ENCODE assay signal across 1 cellular context in genomic region chr6:33410050-33410710, GRCh38.
TF ChIP-seq lines count a peak whose summit lies in the region.

No MANE protein-coding gene starts in this region.

TF ChIP-seq in HepG2, 621 proteins besides CTCF, POLR2A, EP300 and RAD21 (continued from another document and continues in another):
- TF ChIP-seq, protein P1, sequence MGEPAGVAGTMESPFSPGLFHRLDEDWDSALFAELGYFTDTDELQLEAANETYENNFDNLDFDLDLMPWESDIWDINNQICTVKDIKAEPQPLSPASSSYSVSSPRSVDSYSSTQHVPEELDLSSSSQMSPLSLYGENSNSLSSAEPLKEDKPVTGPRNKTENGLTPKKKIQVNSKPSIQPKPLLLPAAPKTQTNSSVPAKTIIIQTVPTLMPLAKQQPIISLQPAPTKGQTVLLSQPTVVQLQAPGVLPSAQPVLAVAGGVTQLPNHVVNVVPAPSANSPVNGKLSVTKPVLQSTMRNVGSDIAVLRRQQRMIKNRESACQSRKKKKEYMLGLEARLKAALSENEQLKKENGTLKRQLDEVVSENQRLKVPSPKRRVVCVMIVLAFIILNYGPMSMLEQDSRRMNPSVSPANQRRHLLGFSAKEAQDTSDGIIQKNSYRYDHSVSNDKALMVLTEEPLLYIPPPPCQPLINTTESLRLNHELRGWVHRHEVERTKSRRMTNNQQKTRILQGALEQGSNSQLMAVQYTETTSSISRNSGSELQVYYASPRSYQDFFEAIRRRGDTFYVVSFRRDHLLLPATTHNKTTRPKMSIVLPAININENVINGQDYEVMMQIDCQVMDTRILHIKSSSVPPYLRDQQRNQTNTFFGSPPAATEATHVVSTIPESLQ (CRISPR knock-in tag; conservative IDR thresholded peaks at IDR 0.05): no peak
- peak; percentile 81; the same call in 1 of the 2 replicates for TF ChIP-seq HIVEP1 (CRISPR knock-in tag; IDR thresholded peaks at IDR 0.05)
- TF ChIP-seq KMT2A (CRISPR knock-in tag; IDR thresholded peaks at IDR 0.05): peak; percentile 61; the same call in 1 of the 2 replicates
- TF ChIP-seq, protein P2, sequence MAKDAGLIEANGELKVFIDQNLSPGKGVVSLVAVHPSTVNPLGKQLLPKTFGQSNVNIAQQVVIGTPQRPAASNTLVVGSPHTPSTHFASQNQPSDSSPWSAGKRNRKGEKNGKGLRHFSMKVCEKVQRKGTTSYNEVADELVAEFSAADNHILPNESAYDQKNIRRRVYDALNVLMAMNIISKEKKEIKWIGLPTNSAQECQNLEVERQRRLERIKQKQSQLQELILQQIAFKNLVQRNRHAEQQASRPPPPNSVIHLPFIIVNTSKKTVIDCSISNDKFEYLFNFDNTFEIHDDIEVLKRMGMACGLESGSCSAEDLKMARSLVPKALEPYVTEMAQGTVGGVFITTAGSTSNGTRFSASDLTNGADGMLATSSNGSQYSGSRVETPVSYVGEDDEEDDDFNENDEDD (CRISPR knock-in tag; IDR thresholded peaks at IDR 0.05; ENCODE audit: borderline replicate concordance): peak; percentile 99
- no peak for TF ChIP-seq PAF1 (CRISPR knock-in tag; IDR thresholded peaks at IDR 0.05)
- no peak for TF ChIP-seq NBN (conservative IDR thresholded peaks at IDR 0.05)
- 0 out of 2 replicates have a peak, but pooled peaks have one; percentile 43 for TF ChIP-seq DPF2 (CRISPR knock-in tag; IDR thresholded peaks at IDR 0.05; ENCODE audit: borderline replicate concordance, low read depth)
- no peak for TF ChIP-seq SP1 (IDR thresholded peaks at IDR 0.05)
- TF ChIP-seq SP1 (CRISPR knock-in tag; IDR thresholded peaks at IDR 0.05): peak; percentile 78
- no peak for TF ChIP-seq FIP1L1 (IDR thresholded peaks at IDR 0.05; ENCODE audit: borderline replicate concordance, insufficient read depth, low read depth, low read length)
- TF ChIP-seq, protein P3, sequence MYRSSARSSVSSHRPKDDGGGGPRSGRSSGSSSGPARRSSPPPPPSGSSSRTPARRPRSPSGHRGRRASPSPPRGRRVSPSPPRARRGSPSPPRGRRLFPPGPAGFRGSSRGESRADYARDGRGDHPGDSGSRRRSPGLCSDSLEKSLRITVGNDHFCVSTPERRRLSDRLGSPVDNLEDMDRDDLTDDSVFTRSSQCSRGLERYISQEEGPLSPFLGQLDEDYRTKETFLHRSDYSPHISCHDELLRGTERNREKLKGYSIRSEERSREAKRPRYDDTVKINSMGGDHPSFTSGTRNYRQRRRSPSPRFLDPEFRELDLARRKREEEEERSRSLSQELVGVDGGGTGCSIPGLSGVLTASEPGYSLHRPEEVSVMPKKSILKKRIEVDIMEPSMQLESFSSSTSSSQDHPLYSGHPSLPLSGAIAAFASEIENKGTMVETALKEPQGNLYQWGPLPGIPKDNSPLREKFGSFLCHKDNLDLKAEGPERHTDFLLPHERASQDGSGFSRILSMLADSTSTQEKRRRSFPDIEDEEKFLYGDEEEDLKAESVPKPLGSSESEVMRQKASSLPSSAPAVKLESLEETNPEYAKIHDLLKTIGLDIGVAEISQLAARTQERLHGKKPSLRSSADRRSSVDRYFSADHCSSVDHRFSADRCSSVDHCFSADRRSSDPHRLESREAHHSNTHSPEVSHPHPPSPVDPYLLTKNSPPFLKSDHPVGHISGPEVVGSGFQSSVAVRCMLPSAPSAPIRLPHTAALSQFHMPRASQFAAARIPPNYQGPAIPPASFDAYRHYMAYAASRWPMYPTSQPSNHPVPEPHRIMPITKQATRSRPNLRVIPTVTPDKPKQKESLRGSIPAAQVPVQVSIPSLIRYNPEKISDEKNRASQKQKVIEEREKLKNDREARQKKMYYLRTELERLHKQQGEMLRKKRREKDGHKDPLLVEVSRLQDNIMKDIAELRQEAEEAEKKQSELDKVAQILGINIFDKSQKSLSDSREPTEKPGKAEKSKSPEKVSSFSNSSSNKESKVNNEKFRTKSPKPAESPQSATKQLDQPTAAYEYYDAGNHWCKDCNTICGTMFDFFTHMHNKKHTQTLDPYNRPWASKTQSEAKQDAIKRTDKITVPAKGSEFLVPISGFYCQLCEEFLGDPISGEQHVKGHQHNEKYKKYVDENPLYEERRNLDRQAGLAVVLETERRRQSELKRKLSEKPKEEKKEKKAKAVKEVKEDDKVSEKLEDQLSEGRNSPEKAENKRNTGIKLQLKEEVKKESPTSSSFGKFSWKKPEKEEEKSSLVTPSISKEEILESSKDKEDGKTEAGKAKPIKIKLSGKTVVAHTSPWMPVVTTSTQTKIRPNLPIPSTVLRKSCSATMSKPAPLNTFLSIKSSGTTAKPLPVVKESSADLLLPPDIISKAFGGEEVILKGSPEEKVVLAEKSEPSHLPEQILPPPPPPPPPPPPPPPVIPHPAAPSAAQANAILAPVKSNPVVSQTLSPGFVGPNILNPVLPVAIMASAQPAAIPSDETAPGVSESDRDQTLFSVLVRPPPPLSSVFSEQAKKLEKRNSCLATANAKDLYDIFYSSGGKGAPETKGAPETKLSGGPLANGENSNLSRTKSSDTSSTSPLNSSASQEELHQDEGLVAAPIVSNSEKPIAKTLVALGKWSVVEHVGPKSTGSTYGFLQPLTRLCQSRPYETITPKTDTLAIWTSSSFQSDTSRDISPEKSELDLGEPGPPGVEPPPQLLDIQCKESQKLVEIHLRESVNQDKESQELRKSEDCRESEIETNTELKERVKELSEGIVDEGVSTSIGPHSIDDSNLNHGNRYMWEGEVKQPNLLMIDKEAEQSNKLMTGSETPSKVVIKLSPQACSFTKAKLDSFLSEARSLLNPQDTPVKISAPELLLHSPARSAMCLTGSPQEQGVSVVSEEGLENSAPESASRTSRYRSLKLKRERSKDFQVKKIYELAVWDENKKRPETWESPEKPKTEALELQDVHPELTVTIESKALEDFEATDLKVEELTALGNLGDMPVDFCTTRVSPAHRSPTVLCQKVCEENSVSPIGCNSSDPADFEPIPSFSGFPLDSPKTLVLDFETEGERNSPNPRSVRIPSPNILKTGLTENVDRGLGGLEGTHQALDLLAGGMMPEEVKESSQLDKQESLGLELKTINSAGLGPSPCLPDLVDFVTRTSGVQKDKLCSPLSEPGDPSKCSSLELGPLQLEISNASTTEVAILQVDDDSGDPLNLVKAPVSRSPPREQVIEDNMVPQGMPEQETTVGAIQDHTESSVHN (CRISPR knock-in tag; IDR thresholded peaks at IDR 0.05): no peak
- TF ChIP-seq ZNF660 (CRISPR knock-in tag; IDR thresholded peaks at IDR 0.05; ENCODE audit: borderline replicate concordance, low read depth): no peak
- peak; percentile 88; the same call in 1 of the 2 replicates for TF ChIP-seq ZNF331 (CRISPR knock-in tag; IDR thresholded peaks at IDR 0.05)
- peak; percentile 83 for TF ChIP-seq ZKSCAN8 (CRISPR knock-in tag; IDR thresholded peaks at IDR 0.05; ENCODE audit: borderline replicate concordance)
- peak; percentile 99 for TF ChIP-seq ZNF749 (CRISPR knock-in tag; IDR thresholded peaks at IDR 0.05; ENCODE audit: borderline replicate concordance)
- TF ChIP-seq, protein P4, sequence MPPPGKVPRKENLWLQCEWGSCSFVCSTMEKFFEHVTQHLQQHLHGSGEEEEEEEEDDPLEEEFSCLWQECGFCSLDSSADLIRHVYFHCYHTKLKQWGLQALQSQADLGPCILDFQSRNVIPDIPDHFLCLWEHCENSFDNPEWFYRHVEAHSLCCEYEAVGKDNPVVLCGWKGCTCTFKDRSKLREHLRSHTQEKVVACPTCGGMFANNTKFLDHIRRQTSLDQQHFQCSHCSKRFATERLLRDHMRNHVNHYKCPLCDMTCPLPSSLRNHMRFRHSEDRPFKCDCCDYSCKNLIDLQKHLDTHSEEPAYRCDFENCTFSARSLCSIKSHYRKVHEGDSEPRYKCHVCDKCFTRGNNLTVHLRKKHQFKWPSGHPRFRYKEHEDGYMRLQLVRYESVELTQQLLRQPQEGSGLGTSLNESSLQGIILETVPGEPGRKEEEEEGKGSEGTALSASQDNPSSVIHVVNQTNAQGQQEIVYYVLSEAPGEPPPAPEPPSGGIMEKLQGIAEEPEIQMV (CRISPR knock-in tag; IDR thresholded peaks at IDR 0.05; ENCODE audit: low read depth): peak; percentile 88
- TF ChIP-seq CHD4 (IDR thresholded peaks at IDR 0.05; ENCODE audit: borderline replicate concordance, low read length): no peak
- TF ChIP-seq ZNF737 (CRISPR knock-in tag; IDR thresholded peaks at IDR 0.05; ENCODE audit: borderline replicate concordance): no peak
- TF ChIP-seq MLX (CRISPR knock-in tag; IDR thresholded peaks at IDR 0.05): peak; percentile 80
- peak; percentile 68 for TF ChIP-seq ETV5 (CRISPR knock-in tag; IDR thresholded peaks at IDR 0.05; ENCODE audit: borderline replicate concordance)
- TF ChIP-seq ZNF572 (CRISPR knock-in tag; IDR thresholded peaks at IDR 0.05): 0 out of 2 replicates have a peak, but pooled peaks have one; percentile 26
- no peak for TF ChIP-seq RAD51 (IDR thresholded peaks at IDR 0.05; ENCODE audit: borderline replicate concordance)
- peak; percentile 63 for TF ChIP-seq GZF1 (CRISPR knock-in tag; IDR thresholded peaks at IDR 0.05)
- TF ChIP-seq ZBTB1 (CRISPR knock-in tag; IDR thresholded peaks at IDR 0.05; ENCODE audit: borderline replicate concordance): no peak
- TF ChIP-seq HHEX (CRISPR knock-in tag; IDR thresholded peaks at IDR 0.05): no peak
- TF ChIP-seq KLF16 (CRISPR knock-in tag; IDR thresholded peaks at IDR 0.05): peak in 1 of 2 experiments; percentile 94; a peak in 2 of 4 replicates
- peak; percentile 76; the same call in 1 of the 2 replicates for TF ChIP-seq ZNF552 (CRISPR knock-in tag; IDR thresholded peaks at IDR 0.05; ENCODE audit: borderline replicate concordance)
- no peak for TF ChIP-seq ATAD3A (CRISPR knock-in tag; IDR thresholded peaks at IDR 0.05)
- TF ChIP-seq ZUFSP (CRISPR knock-in tag; IDR thresholded peaks at IDR 0.05; ENCODE audit: borderline replicate concordance): no peak
- TF ChIP-seq NR3C1 (CRISPR knock-in tag; IDR thresholded peaks at IDR 0.05): no peak
- TF ChIP-seq PBX3 (CRISPR knock-in tag; IDR thresholded peaks at IDR 0.05; ENCODE audit: borderline replicate concordance): no peak
- TF ChIP-seq SNAI1 (CRISPR knock-in tag; IDR thresholded peaks at IDR 0.05; ENCODE audit: borderline replicate concordance): no peak
- TF ChIP-seq TCF7 (IDR thresholded peaks at IDR 0.05; ENCODE audit: low read depth): no peak
- peak; percentile 85; the same call in 1 of the 2 replicates for TF ChIP-seq PCBP1 (IDR thresholded peaks at IDR 0.05; ENCODE audit: borderline replicate concordance, low read depth, low read length)
